ENCODE assay signal across 8 cellular contexts in the genomic region with DNA sequence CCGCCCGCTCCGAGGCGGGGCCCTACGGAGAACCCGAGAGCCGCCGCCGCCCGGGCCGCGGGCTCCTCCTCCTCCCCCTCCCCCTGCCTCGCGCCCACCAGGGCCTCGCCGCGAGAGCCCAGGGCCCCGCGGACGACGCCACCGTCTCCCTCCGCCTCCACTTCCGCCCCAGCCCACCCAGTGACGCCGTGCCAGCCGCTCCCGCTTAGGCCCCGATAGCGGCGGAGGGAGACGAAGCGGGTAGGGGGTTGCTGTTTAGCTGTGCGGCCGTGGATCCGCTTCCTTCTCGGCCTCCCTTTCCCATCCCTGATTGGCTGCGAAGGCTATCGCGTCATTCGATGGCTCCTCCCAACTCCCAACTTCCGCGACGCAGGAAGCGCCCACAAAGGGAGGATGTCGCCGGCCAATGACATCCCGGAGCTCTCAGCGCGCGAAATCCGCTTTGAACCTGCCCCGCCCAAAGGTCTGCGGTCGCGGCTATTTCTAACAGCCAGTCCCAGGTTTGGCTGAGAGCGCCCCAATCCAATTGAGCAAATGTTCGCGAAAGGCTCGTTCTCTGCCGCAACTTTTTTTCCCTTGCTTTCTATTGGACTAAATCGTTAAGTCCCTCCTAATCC. TPM values are rescaled to one million over a fixed set of nuclear protein-coding genes. Genes with fewer than 3 reads are reported as not detected.
DNase-seq lines count a peak whose midpoint lies in the region; ATAC-seq, FAIRE-seq and TF ChIP-seq lines count a peak whose summit lies in the region.

A gene (minus strand): TSS at position 277 of the 617 bp plus-strand sequence. CDS start 304 bp downstream, outside the sequence.

- no peaks in the 10 kb centered on the region for H3K9me3 ChIP-seq in BE2C

- H3K27me3 ChIP-seq in BE2C, result no peaks in the 10 kb centered on the region

- no peaks in the 10 kb centered on the region for H3K4me1 ChIP-seq in BE2C

- peaks cover 19% of the 10 kb centered on the region for H3K36me3 ChIP-seq in BE2C

- ATAC-seq in HG03460 (IDR thresholded peaks at IDR 0.05; ENCODE audit: unreplicated experiment), result peak; percentile 72

- no peak for TF ChIP-seq CTCF in BE2C (IDR thresholded peaks at IDR 0.05; ENCODE audit: low read depth, low read length)

- H3K4me3 ChIP-seq in BE2C (ENCODE audit: low read depth, low read length), result peak within 1 kb of the TSS; percentile 97

- DNase-seq in BE2C (peak; percentile 97), GM19240 (ENCODE audit: insufficient read length, low spot score) (peak; percentile 41), NCI-H526 (lab: John Stamatoyannopoulos, UW) (peak; percentile 100), kidney tubule cell (ENCODE audit: low spot score) (peak; percentile 99)
- DNase-seq in activated CD4-positive, alpha-beta T cell treated with anti-CD3 and anti-CD28 coated beads for 48 hours, result peak; percentile 97
- peak; percentile 83 to 91 (median 90) for DNase-seq in stimulated activated CD4-positive, alpha-beta T cell treated with anti-CD3 and anti-CD28 coated beads, Interleukin-1b, Interleukin-23, amount 100 ng/mL, for 24 hours (ENCODE audit: low read depth in 4 of 4, low spot score in 1 of 4)

- peak; percentile 43 for FAIRE-seq in colon (lab: Jason Lieb, UNC)

RNA-seq across cellular contexts. Expression of the gene that starts here (rescaled TPM):
- 19.1 TPM for polyA plus RNA-seq in BE2C (2012; ENCODE audit: insufficient read depth, insufficient read length, low read depth)

Comparison
In these comparisons a context has a peak if more than half of its experiments do, and no peak if none do; other contexts are left out.
1. Peak in every context shown above with its lines: DNase-seq, ATAC-seq and H3K4me3 ChIP-seq.
2. DNase-seq: peak in every context shown above with its lines; median percentile 100 in NCI-H526; 99 in kidney tubule cell; 97 in BE2C; 97 in activated CD4-positive, alpha-beta T cell treated with anti-CD3 and anti-CD28 coated beads for 48 hours; 90 in stimulated activated CD4-positive, alpha-beta T cell treated with anti-CD3 and anti-CD28 coated beads, Interleukin-1b, Interleukin-23, amount 100 ng/mL, for 24 hours; 41 in GM19240.